8 cellular contexts compared by ENCODE assay signal in genomic region chr14:105313381-105314286, GRCh38. TPM values are rescaled to one million over a fixed set of nuclear protein-coding genes. Genes with fewer than 3 reads are reported as not detected.
DNase-seq lines count a peak whose midpoint lies in the region; ATAC-seq and TF ChIP-seq lines count a peak whose summit lies in the region.

No MANE protein-coding gene starts in this region.

- CTCF ChIA-PET in AG04450 (lab: Charles Lee): interaction anchor here (0.6 to 0.9 kb wide), 3 partner anchors 57 to 167 kb away, joined by 3 to 7 read pairs (median 3); no protein-coding TSS in a partner anchor

- H3K27ac ChIP-seq in AG04450 (ENCODE audit: low read depth, low read length) (peak overlapping the region; percentile 21), fibroblast of lung (ENCODE audit: insufficient read depth, low read length) (peak overlapping the region; percentile 44), neutrophil (peak overlapping the region; percentile 62)

- no peaks in the 10 kb centered on the region for H3K9me3 ChIP-seq in AG04450 (ENCODE audit: control insufficient read depth, insufficient read depth, low read length)
- H3K9me3 ChIP-seq in fibroblast of lung (ENCODE audit: control insufficient read depth, insufficient read depth, low read depth, low read length): no peaks in the 10 kb centered on the region
- H3K9me3 ChIP-seq in neutrophil: no peaks in the 10 kb centered on the region

- no peak for TF ChIP-seq CTCF in AG04450 (IDR thresholded peaks at IDR 0.05; ENCODE audit: low read depth, low read length)
- no peak for TF ChIP-seq CTCF in fibroblast of lung (conservative IDR thresholded peaks at IDR 0.05 in 1 of 2, IDR thresholded peaks at IDR 0.05 in 1 of 2; ENCODE audit: low read depth in 1 of 2, low read length in 2 of 2)
- no peak for TF ChIP-seq CTCF in neutrophil (IDR thresholded peaks at IDR 0.05)

- H3K4me1 Mint-ChIP-seq in activated CD4-positive, alpha-beta T cell treated with anti-CD3 and anti-CD28 coated beads, Interleukin-2, amount 10 ng/mL, durations not matched to agents 24 days and 14 days: peaks cover 20% of the 10 kb centered on the region

- H3K4me1 ChIP-seq in fibroblast of lung (ENCODE audit: control insufficient read depth, extremely low read depth, insufficient read depth, low read length) (peaks cover 16% of the 10 kb centered on the region), neutrophil (ENCODE audit: control insufficient read depth in 1 of 2, insufficient read depth in 1 of 2, low read depth in 1 of 2, low read length in 1 of 2) (peaks cover 14 to 18% of the 10 kb centered on the region in 2 experiments)

- H3K4me3 Mint-ChIP-seq in activated CD4-positive, alpha-beta T cell treated with anti-CD3 and anti-CD28 coated beads, Interleukin-2, amount 10 ng/mL, durations not matched to agents 24 days and 14 days: peak overlapping the region; percentile 83

- H3K9me3 Mint-ChIP-seq in activated CD4-positive, alpha-beta T cell treated with anti-CD3 and anti-CD28 coated beads, Interleukin-2, amount 10 ng/mL, durations not matched to agents 24 days and 14 days: no peaks in the 10 kb centered on the region

- peaks cover 11% of the 10 kb centered on the region for H3K79me2 ChIP-seq in fibroblast of lung (ENCODE audit: control insufficient read depth, insufficient read depth, low read length)

- peak overlapping the region; percentile 32 for H3K9ac ChIP-seq in fibroblast of lung (ENCODE audit: insufficient read depth, low read length)

- DNase-seq in AG04450 (ENCODE audit: low read depth, low spot score) (no peak), HT-29 (ENCODE audit: low spot score) (peak; percentile 7), fibroblast of lung (ENCODE audit: low read depth in 2 of 2) (no peak), NCI-H2227 treated with DMSO at 0.1 percent for 48 hours (lab: John Stamatoyannopoulos, UW) (no peak)
- no peak for DNase-seq in activated CD4-positive, alpha-beta T cell treated with anti-CD3 and anti-CD28 coated beads, Interleukin-2, amount 10 ng/mL, durations not matched to agents 24 days and 14 days
- DNase-seq in stimulated activated CD8-positive, alpha-beta memory T cell treated with anti-CD3 and anti-CD28 coated beads, Interleukin-4, amount 100 ng/mL, for 48 hours: no peak

- POLR2A ChIA-PET in AG04450 (lab: Yijun Ruan, JAX): interaction anchor here (3.3 kb wide), 1 partner anchor 13 kb away, joined by 23 read pairs; the partner anchor contains the start of gene BRF1

- peak overlapping the region; percentile 58 for H2AFZ ChIP-seq in fibroblast of lung (ENCODE audit: low read length)

- peak overlapping the region; percentile 62 for H3K4me2 ChIP-seq in fibroblast of lung (ENCODE audit: extremely low read depth, insufficient read depth, low read length)

- peak; percentile 1 for ATAC-seq in GM19023 (IDR thresholded peaks at IDR 0.05; ENCODE audit: unreplicated experiment)

- H3K36me3 ChIP-seq in fibroblast of lung (ENCODE audit: control insufficient read depth, insufficient read depth, low read length) (no peaks in the 10 kb centered on the region), neutrophil (no peaks in the 10 kb centered on the region)

- H4K20me1 ChIP-seq in fibroblast of lung (ENCODE audit: control insufficient read depth, extremely low read depth, insufficient read depth, low read length): no peaks in the 10 kb centered on the region

- peaks cover 3% of the 10 kb centered on the region for H3K27me3 Mint-ChIP-seq in activated CD4-positive, alpha-beta T cell treated with anti-CD3 and anti-CD28 coated beads, Interleukin-2, amount 10 ng/mL, durations not matched to agents 24 days and 14 days

- intact Hi-C loops in activated CD4-positive, alpha-beta T cell treated with anti-CD3 and anti-CD28 coated beads, Interleukin-2, amount 10 ng/mL, durations not matched to agents 24 days and 14 days (cut with micrococcal nuclease): no loop called here

- H3K4me3 ChIP-seq in AG04450 (ENCODE audit: low read depth, low read length) (peak overlapping the region; percentile 67), fibroblast of lung (replicated peaks in 1 of 4; ENCODE audit: control extremely low read depth in 1 of 4, insufficient read depth in 1 of 4, low read depth in 3 of 4, low read length in 4 of 4) (peak overlapping the region; percentile 23 to 57 (median 30)), neutrophil (ENCODE audit: low read depth in 1 of 2, low read length in 1 of 2) (peak overlapping the region; percentile 61 to 94)

- H3K27me3 ChIP-seq in AG04450 (ENCODE audit: control insufficient read depth, insufficient read depth, low read length) (no peaks in the 10 kb centered on the region), fibroblast of lung (ENCODE audit: control insufficient read depth, insufficient read depth, low read length) (no peaks in the 10 kb centered on the region), neutrophil (peaks cover 32% of the 10 kb centered on the region)

- no peaks in the 10 kb centered on the region for H3K36me3 Mint-ChIP-seq in activated CD4-positive, alpha-beta T cell treated with anti-CD3 and anti-CD28 coated beads, Interleukin-2, amount 10 ng/mL, durations not matched to agents 24 days and 14 days (ENCODE audit: low read depth)

- H3K27ac Mint-ChIP-seq in activated CD4-positive, alpha-beta T cell treated with anti-CD3 and anti-CD28 coated beads, Interleukin-2, amount 10 ng/mL, durations not matched to agents 24 days and 14 days: peak overlapping the region; percentile 78

RNA-seq across cellular contexts. Expression of gene PACS2, which starts 0.9 kb away (rescaled TPM):
- 13.0 and 16.1 TPM in 2 replicates for polyA plus RNA-seq in AG04450 (2011; rRNA removed)
- polyA minus RNA-seq in AG04450 (2011; rRNA and poly(A)+ RNA removed): 14.5 and 18.3 TPM in 2 replicates
- total RNA-seq in HT-29 (2014; rRNA removed; shearing (Covaris generic)): 65.6 and 65.7 TPM in 2 replicates
- total RNA-seq in activated CD4-positive, alpha-beta T cell treated with anti-CD3 and anti-CD28 coated beads, Interleukin-2, amount 10 ng/mL, durations not matched to agents 24 days and 14 days: 31.5 and 33.9 TPM in 2 replicates
- 36.2 and 52.5 TPM in 2 replicates for total RNA-seq in fibroblast of lung
- 20.3 and 23.2 TPM in 2 replicates for polyA plus RNA-seq in fibroblast of lung
- polyA plus RNA-seq in fibroblast of lung (2012): 29.4 and 34.6 TPM in 2 replicates
- polyA minus RNA-seq in fibroblast of lung (ENCODE audit: low replicate concordance): 34.9 and 40.3 TPM in 2 replicates

RNA-seq across cellular contexts. Expression of gene BRF1, which starts 12.8 kb away (rescaled TPM):
- polyA plus RNA-seq in AG04450 (2011; rRNA removed) (6.3 and 8.1 TPM in 2 replicates), fibroblast of lung (7.4 and 8.4 TPM in 2 replicates)
- polyA minus RNA-seq in AG04450 (2011; rRNA and poly(A)+ RNA removed): 11.1 and 15.6 TPM in 2 replicates
- total RNA-seq in HT-29 (2014; rRNA removed; shearing (Covaris generic)): 46.6 and 50.2 TPM in 2 replicates
- total RNA-seq in activated CD4-positive, alpha-beta T cell treated with anti-CD3 and anti-CD28 coated beads, Interleukin-2, amount 10 ng/mL, durations not matched to agents 24 days and 14 days: 42.4 and 46.6 TPM in 2 replicates
- total RNA-seq in fibroblast of lung: 26.5 and 33.4 TPM in 2 replicates
- polyA plus RNA-seq in fibroblast of lung (2012): 17.0 and 17.3 TPM in 2 replicates
- 29.3 and 37.6 TPM in 2 replicates for polyA minus RNA-seq in fibroblast of lung (ENCODE audit: low replicate concordance)
